In the genomic region with DNA sequence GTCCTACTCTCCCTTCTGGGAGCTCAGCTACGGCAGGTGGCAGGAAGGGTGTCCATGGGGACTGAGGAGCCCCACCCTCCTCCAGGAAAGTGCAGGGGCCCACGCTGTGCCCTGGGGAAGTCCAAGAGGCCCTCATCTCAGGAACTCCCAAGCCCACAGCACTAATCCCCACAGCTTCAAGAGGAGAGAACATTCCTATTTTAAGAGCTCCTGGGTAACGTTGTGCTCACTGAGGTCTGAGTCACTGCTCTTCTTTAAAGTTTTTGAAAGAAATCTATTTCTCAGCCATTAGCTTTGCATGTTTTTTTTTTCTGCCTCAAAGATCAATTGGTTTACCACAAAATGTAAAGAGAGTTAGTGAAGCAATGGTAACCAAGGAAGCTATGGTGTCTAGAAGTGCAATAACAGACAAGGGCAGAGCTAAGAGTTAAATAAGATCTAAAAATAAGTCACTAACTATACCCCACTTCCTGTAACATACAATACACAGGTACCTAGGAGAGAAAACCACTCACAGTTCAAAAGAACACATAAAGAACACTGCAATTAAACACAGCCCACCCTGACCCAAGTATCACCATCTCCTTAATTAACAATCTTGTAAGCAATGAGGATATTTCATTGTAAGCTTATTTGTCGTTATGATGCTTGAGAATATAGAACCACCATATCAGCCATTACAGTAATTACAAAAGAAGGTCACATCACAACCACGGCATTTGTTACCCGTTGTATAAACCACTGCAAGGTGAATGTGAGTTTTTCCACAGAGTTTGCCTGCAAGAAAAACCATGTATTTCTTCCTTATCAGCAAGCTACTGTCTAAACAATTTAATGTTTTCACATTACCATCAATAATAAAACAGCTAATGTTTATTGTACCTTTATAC, we compare ENCODE assay signal across 8 cellular contexts.
DNase-seq lines count a peak whose midpoint lies in the region; ATAC-seq lines count a peak whose summit lies in the region.

No MANE protein-coding gene starts in this region.

- H3K4me3 ChIP-seq in GM08714 (ENCODE audit: low read length): peak overlapping the region; percentile 53; the same call in 1 of the 2 replicates

- DNase-seq in caudate nucleus (lab: John Stamatoyannopoulos, UW) (peak in 19 of 61 donors; percentile 2 to 61 (median 36)), NCI-H345 treated with DMSO at 0.1 percent for 48 hours (lab: John Stamatoyannopoulos, UW; ENCODE audit: unreplicated experiment) (no peak), T1000 (lab: John Stamatoyannopoulos, UW) (no peak), NCI-H2029 treated with DMSO at 0.1 percent for 48 hours (lab: John Stamatoyannopoulos, UW) (no peak), H4 (ENCODE audit: low spot score) (no peak)

- peak overlapping the region; percentile 76 for H3K27ac ChIP-seq in caudate nucleus (ENCODE audit: low read depth, low read length)

- peak; percentile 94 for ATAC-seq in GM19438 (IDR thresholded peaks at IDR 0.05; ENCODE audit: low read depth, unreplicated experiment)
- ATAC-seq in HG03378 (IDR thresholded peaks at IDR 0.05; ENCODE audit: unreplicated experiment): peak; percentile 97
